Comparison of ENCODE assay signal across 8 cellular contexts in the genomic region with DNA sequence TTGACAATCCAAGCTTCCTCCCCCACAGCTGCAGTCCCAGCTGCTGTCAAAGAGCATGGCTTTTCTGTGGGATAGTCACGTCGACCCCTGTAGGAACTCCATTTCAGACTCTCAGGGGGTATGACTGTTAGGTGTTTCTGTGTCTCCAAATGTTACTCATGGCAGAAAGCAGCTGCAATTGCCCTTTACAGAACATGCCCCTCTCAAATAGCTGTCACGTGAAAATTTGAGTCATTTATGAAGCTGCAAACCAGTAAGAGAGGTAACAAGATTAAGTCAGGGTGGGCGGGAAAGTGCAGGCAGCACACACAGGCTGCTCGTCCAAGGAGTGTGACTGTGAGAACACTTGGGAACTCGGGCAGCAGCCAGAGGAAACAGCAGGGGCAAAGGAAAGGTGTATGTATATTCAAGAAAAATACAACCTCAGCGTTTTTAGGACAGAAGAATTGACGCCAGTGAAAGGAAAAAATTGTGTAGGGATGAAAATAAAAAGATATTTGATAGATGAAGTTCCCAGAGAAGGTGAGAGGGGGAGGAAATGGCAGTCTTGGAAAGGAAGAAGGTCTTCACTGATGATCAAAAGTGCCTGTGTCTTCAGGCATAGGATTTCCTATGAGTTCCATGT.
DNase-seq lines count a peak whose midpoint lies in the region; ATAC-seq and TF ChIP-seq lines count a peak whose summit lies in the region.

No MANE protein-coding gene starts in this region.

- no peaks in the 10 kb centered on the region for H3K36me3 ChIP-seq in CD4-positive, alpha-beta memory T cell (ENCODE audit: insufficient read depth, low read length)
- H3K36me3 ChIP-seq in neuronal stem cell (replicated peaks in 1 of 2; ENCODE audit: control insufficient read depth in 2 of 2, insufficient read depth in 2 of 2, low read length in 2 of 2): no peaks in the 10 kb centered on the region
- no peaks in the 10 kb centered on the region for H3K36me3 ChIP-seq in MG63

- H3K4me2 ChIP-seq in neuronal stem cell (ENCODE audit: insufficient read depth, low read length, poor library complexity, severe bottlenecking): no peak overlapping the region

- H2BK5ac ChIP-seq in neuronal stem cell (ENCODE audit: low read length): no peak overlapping the region

- H2AFZ ChIP-seq in neuronal stem cell (ENCODE audit: low read length): no peak overlapping the region

- H3K9ac ChIP-seq in neuronal stem cell (ENCODE audit: low read depth, low read length, poor library complexity): no peak overlapping the region

- no peaks in the 10 kb centered on the region for H3K9me3 ChIP-seq in CD4-positive, alpha-beta memory T cell (ENCODE audit: control insufficient read depth in 1 of 2, low read length in 2 of 2)
- H3K9me3 ChIP-seq in neuronal stem cell (replicated peaks in 1 of 2; ENCODE audit: control insufficient read depth in 2 of 2, insufficient read depth in 1 of 2, low read depth in 1 of 2, low read length in 2 of 2) (no peaks in the 10 kb centered on the region), MG63 (no peaks in the 10 kb centered on the region)

- H3K27me3 Mint-ChIP-seq in CD4-positive, alpha-beta memory T cell: peaks cover 6 to 7% of the 10 kb centered on the region in 2 donors

- H3K4me3 ChIP-seq in CD4-positive, alpha-beta memory T cell (ENCODE audit: low read length in 2 of 2): peak overlapping the region in 1 of 2 donors; percentile 38
- no peak overlapping the region for H3K4me3 ChIP-seq in epithelial cell of proximal tubule (ENCODE audit: low read depth, low read length)
- H3K4me3 ChIP-seq in neuronal stem cell (ENCODE audit: low read length in 2 of 2): no peak overlapping the region
- no peak overlapping the region for H3K4me3 ChIP-seq in MG63

- H3K4me3 Mint-ChIP-seq in CD4-positive, alpha-beta memory T cell: peak overlapping the region in 7 of 8 donors; percentile 52 to 75 (median 69)

- peaks cover 9% of the 10 kb centered on the region for H3K4me1 ChIP-seq in CD4-positive, alpha-beta memory T cell (ENCODE audit: insufficient read depth, low read length)
- no peaks in the 10 kb centered on the region for H3K4me1 ChIP-seq in neuronal stem cell (ENCODE audit: control insufficient read depth in 2 of 2, insufficient read depth in 1 of 2, low read depth in 1 of 2, low read length in 2 of 2)

- H3K79me1 ChIP-seq in neuronal stem cell (ENCODE audit: low read depth, low read length): no peaks in the 10 kb centered on the region

- H3K27ac Mint-ChIP-seq in CD4-positive, alpha-beta memory T cell: peak overlapping the region in 4 of 7 donors; percentile 2 to 20 (median 10)

- H2BK120ac ChIP-seq in neuronal stem cell (ENCODE audit: low read depth, low read length): no peak overlapping the region

- no peaks in the 10 kb centered on the region for H3K36me3 Mint-ChIP-seq in CD4-positive, alpha-beta memory T cell

- no peak overlapping the region for H2BK15ac ChIP-seq in neuronal stem cell (ENCODE audit: low read length)

- no peak overlapping the region for H2BK12ac ChIP-seq in neuronal stem cell (ENCODE audit: low read length)

- H3K27ac ChIP-seq in CD4-positive, alpha-beta memory T cell (ENCODE audit: low read depth, low read length): no peak overlapping the region
- no peak overlapping the region for H3K27ac ChIP-seq in neuronal stem cell (replicated peaks; ENCODE audit: low read length)

- no peak for DNase-seq in CD4-positive, alpha-beta memory T cell
- peak; percentile 13 for DNase-seq in epithelial cell of proximal tubule (ENCODE audit: low read depth)
- DNase-seq in NCI-H146 (lab: John Stamatoyannopoulos, UW): no peak
- no peak for DNase-seq in activated naive CD4-positive, alpha-beta T cell (lab: John Stamatoyannopoulos, UW)
- DNase-seq in neuronal stem cell (ENCODE audit: low spot score): no peak
- DNase-seq in MG63: no peak

- CTCF ChIA-PET in CD4-positive, alpha-beta memory T cell (lab: Charles Lee; ENCODE audit: partially characterized antibody): no interaction called here

- TF ChIP-seq CTCF in epithelial cell of proximal tubule (conservative IDR thresholded peaks at IDR 0.05; ENCODE audit: low read depth, low read length): no peak

- H3K23ac ChIP-seq in neuronal stem cell (ENCODE audit: low read depth, low read length, poor library complexity): no peak overlapping the region

- no peak overlapping the region for H4K91ac ChIP-seq in neuronal stem cell (ENCODE audit: low read depth, low read length, poor library complexity)

- no peak overlapping the region for H4K8ac ChIP-seq in neuronal stem cell (ENCODE audit: low read depth, low read length)

- ATAC-seq in GM19328 (IDR thresholded peaks at IDR 0.05; ENCODE audit: unreplicated experiment): peak; percentile 53
- ATAC-seq in HG03442 (IDR thresholded peaks at IDR 0.05; ENCODE audit: unreplicated experiment): peak; percentile 84

- no peaks in the 10 kb centered on the region for H3K27me3 ChIP-seq in CD4-positive, alpha-beta memory T cell (ENCODE audit: insufficient read depth, low read length)
- H3K27me3 ChIP-seq in neuronal stem cell (ENCODE audit: control insufficient read depth in 3 of 3, insufficient read depth in 3 of 3, low read depth in 1 of 3, low read length in 3 of 3) (no peaks in the 10 kb centered on the region), MG63 (no peaks in the 10 kb centered on the region)

- POLR2A ChIA-PET in CD4-positive, alpha-beta memory T cell (lab: Charles Lee; ENCODE audit: partially characterized antibody): no interaction called here

- 100% methylated on average over 1 of the region's 8 CpGs for WGBS in neuronal stem cell (ENCODE audit: extremely low coverage in 2 of 2, insufficient read length in 2 of 2, insufficient replicate concordance in 1 of 2), 2 donors

- peaks cover 9 to 12% (median 10%) of the 10 kb centered on the region in 4 donors for H3K4me1 Mint-ChIP-seq in CD4-positive, alpha-beta memory T cell

- no peak overlapping the region for H2AK5ac ChIP-seq in neuronal stem cell (ENCODE audit: low read depth, low read length)

- H3K14ac ChIP-seq in neuronal stem cell (ENCODE audit: low read length): no peak overlapping the region

- no peak overlapping the region for H3K4ac ChIP-seq in neuronal stem cell (ENCODE audit: low read length)

- no peak overlapping the region for H3K18ac ChIP-seq in neuronal stem cell (ENCODE audit: low read length)

- H3K9me3 Mint-ChIP-seq in CD4-positive, alpha-beta memory T cell: peaks cover 0 to 25% (median 4%) of the 10 kb centered on the region in 8 donors

- intact Hi-C loops in CD4-positive, alpha-beta memory T cell (cut with micrococcal nuclease): no loop called here
